In the genomic region with DNA sequence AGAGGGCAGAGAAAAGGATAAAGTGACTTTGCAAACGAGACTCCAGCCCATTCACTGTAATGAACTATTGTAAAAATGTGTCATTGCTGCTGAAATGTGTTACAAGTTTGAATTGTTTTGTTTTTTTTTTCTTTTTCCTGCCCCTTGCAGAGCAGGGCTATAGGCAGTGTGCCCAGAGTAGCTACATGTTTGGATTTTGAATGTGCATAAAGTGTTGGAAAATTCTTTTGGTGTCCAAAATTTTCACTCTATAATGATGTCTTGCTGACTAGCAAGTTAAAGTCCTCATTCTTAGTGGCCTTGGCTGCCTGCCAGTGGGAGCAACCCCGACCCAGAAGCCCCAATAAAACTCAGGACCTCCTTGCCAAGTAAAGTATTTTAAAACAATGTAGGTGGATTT, we compare ENCODE assay signal across 1 cellular context.
TF ChIP-seq lines count a peak whose summit lies in the region.

No MANE protein-coding gene starts in this region.

TF ChIP-seq in HepG2, 621 proteins besides CTCF, POLR2A, EP300 and RAD21 (continued from another document):
- TF ChIP-seq, protein P1, sequence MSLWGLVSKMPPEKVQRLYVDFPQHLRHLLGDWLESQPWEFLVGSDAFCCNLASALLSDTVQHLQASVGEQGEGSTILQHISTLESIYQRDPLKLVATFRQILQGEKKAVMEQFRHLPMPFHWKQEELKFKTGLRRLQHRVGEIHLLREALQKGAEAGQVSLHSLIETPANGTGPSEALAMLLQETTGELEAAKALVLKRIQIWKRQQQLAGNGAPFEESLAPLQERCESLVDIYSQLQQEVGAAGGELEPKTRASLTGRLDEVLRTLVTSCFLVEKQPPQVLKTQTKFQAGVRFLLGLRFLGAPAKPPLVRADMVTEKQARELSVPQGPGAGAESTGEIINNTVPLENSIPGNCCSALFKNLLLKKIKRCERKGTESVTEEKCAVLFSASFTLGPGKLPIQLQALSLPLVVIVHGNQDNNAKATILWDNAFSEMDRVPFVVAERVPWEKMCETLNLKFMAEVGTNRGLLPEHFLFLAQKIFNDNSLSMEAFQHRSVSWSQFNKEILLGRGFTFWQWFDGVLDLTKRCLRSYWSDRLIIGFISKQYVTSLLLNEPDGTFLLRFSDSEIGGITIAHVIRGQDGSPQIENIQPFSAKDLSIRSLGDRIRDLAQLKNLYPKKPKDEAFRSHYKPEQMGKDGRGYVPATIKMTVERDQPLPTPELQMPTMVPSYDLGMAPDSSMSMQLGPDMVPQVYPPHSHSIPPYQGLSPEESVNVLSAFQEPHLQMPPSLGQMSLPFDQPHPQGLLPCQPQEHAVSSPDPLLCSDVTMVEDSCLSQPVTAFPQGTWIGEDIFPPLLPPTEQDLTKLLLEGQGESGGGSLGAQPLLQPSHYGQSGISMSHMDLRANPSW (CRISPR knock-in tag; IDR thresholded peaks at IDR 0.05; ENCODE audit: borderline replicate concordance), result no peak
- no peak for TF ChIP-seq ZNF557 (CRISPR knock-in tag; IDR thresholded peaks at IDR 0.05)
- TF ChIP-seq ZNF253 (CRISPR knock-in tag; IDR thresholded peaks at IDR 0.05; ENCODE audit: borderline replicate concordance), result no peak
- TF ChIP-seq KLF16 (CRISPR knock-in tag; IDR thresholded peaks at IDR 0.05), result no peak
- TF ChIP-seq FOSL2 (CRISPR knock-in tag; IDR thresholded peaks at IDR 0.05), result no peak
- TF ChIP-seq CBX5 (CRISPR knock-in tag; IDR thresholded peaks at IDR 0.05; ENCODE audit: borderline replicate concordance), result no peak
- no peak for TF ChIP-seq ZNF878 (CRISPR knock-in tag; IDR thresholded peaks at IDR 0.05)
- no peak for TF ChIP-seq ZFY (CRISPR knock-in tag; IDR thresholded peaks at IDR 0.05)
- TF ChIP-seq, protein P2, sequence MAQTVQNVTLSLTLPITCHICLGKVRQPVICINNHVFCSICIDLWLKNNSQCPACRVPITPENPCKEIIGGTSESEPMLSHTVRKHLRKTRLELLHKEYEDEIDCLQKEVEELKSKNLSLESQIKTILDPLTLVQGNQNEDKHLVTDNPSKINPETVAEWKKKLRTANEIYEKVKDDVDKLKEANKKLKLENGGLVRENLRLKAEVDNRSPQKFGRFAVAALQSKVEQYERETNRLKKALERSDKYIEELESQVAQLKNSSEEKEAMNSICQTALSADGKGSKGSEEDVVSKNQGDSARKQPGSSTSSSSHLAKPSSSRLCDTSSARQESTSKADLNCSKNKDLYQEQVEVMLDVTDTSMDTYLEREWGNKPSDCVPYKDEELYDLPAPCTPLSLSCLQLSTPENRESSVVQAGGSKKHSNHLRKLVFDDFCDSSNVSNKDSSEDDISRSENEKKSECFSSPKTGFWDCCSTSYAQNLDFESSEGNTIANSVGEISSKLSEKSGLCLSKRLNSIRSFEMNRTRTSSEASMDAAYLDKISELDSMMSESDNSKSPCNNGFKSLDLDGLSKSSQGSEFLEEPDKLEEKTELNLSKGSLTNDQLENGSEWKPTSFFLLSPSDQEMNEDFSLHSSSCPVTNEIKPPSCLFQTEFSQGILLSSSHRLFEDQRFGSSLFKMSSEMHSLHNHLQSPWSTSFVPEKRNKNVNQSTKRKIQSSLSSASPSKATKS (CRISPR knock-in tag; IDR thresholded peaks at IDR 0.05), result no peak
- no peak for TF ChIP-seq ZNF746 (CRISPR knock-in tag; IDR thresholded peaks at IDR 0.05)
- TF ChIP-seq ZNF558 (CRISPR knock-in tag; IDR thresholded peaks at IDR 0.05; ENCODE audit: borderline replicate concordance), result no peak
- no peak for TF ChIP-seq ZSCAN30 (CRISPR knock-in tag; IDR thresholded peaks at IDR 0.05)
- TF ChIP-seq ZNF569 (CRISPR knock-in tag; IDR thresholded peaks at IDR 0.05; ENCODE audit: borderline replicate concordance), result no peak
- no peak for TF ChIP-seq ATF7 (IDR thresholded peaks at IDR 0.05)
- no peak for TF ChIP-seq ATF7 (CRISPR knock-in tag; IDR thresholded peaks at IDR 0.05)
